In the genomic region with DNA sequence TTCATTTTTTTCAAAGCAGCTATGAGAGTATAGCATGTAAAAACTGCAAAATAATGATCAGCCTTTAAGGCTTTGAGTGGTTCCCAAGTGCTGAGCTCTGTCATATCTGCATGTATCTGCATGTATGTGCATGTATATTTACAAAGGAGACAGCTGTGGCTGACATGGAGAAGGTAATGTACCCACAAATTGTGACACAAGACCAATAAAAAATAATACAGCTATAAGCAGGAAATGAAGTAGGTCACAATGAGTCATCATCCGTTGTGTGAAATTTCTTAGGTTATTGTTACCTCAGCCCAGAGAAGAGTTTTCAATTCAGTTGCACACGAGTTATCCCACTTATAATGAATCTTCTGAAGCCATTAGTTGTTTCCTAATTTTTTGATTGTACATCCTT, we compare ENCODE assay signal across 8 cellular contexts.
DNase-seq lines count a peak whose midpoint lies in the region; ATAC-seq and TF ChIP-seq lines count a peak whose summit lies in the region.

No MANE protein-coding gene starts in this region.

- H3K9me3 ChIP-seq in gastroesophageal sphincter (no peaks in the 10 kb centered on the region), osteoblast (ENCODE audit: low read depth, low read length) (no peaks in the 10 kb centered on the region), tibial nerve (no peaks in the 10 kb centered on the region)

- H3K4me3 ChIP-seq in gastroesophageal sphincter (no peak overlapping the region), osteoblast (ENCODE audit: insufficient read depth, low read length) (no peak overlapping the region), tibial nerve (no peak overlapping the region)

- no peaks in the 10 kb centered on the region for H3K36me3 ChIP-seq in gastroesophageal sphincter
- no peaks in the 10 kb centered on the region for H3K36me3 ChIP-seq in osteoblast (ENCODE audit: insufficient read depth, low read length)
- no peaks in the 10 kb centered on the region for H3K36me3 ChIP-seq in tibial nerve

- in situ Hi-C loops in Caki2 (cut with HindIII; ENCODE audit: low pct_unique_long_range_greater_than_20kb, low sequenced_read_pairs) = no loop called here

- H4K20me1 ChIP-seq in osteoblast (ENCODE audit: insufficient read depth, low read length) = no peaks in the 10 kb centered on the region

- TF ChIP-seq POLR2A in gastroesophageal sphincter (IDR thresholded peaks at IDR 0.05) (no peak), tibial nerve (IDR thresholded peaks at IDR 0.05) (no peak)

- peaks cover 0 to 11% (median 0%) of the 10 kb centered on the region in 3 donors for H3K4me1 ChIP-seq in gastroesophageal sphincter
- peaks cover 7% of the 10 kb centered on the region for H3K4me1 ChIP-seq in osteoblast (ENCODE audit: insufficient read depth, low read length)
- peaks cover 0 to 8% (median 3%) of the 10 kb centered on the region in 4 donors for H3K4me1 ChIP-seq in tibial nerve

- TF ChIP-seq EP300 in gastroesophageal sphincter (IDR thresholded peaks at IDR 0.05) (no peak), tibial nerve (IDR thresholded peaks at IDR 0.05) (peak in 1 of 2 donors; percentile 35)

- no peaks in the 10 kb centered on the region for H3K27me3 ChIP-seq in gastroesophageal sphincter
- H3K27me3 ChIP-seq in osteoblast (ENCODE audit: insufficient read depth, low read length) = no peaks in the 10 kb centered on the region
- no peaks in the 10 kb centered on the region for H3K27me3 ChIP-seq in tibial nerve

- ATAC-seq in HG02938 (IDR thresholded peaks at IDR 0.05; ENCODE audit: unreplicated experiment) = peak; percentile 64
- ATAC-seq in gastroesophageal sphincter = peak; percentile 61

- DNase-seq in Caki2 (ENCODE audit: low read depth) (peak; percentile 61), T follicular helper cell (ENCODE audit: low read depth) (peak; percentile 37), osteoblast (ENCODE audit: insufficient read length, low spot score, missing footprints) (no peak), germinal center (ENCODE audit: low spot score) (no peak), mucosa of gallbladder (ENCODE audit: low spot score) (no peak), tibial nerve (ENCODE audit: low spot score in 2 of 2) (no peak)

- WGBS in gastroesophageal sphincter (ENCODE audit: low coverage in 1 of 2), 2 donors = 42 to 62% methylated on average over 2 of the region's 2 CpGs
- 54 to 63% methylated on average over 2 of the region's 2 CpGs for WGBS in tibial nerve, 2 donors

- TF ChIP-seq CTCF in gastroesophageal sphincter (IDR thresholded peaks at IDR 0.05) = no peak
- no peak for TF ChIP-seq CTCF in osteoblast (IDR thresholded peaks at IDR 0.05; ENCODE audit: extremely low read depth, low read depth, low read length)
- no peak for TF ChIP-seq CTCF in tibial nerve (IDR thresholded peaks at IDR 0.05)

- H2AFZ ChIP-seq in osteoblast (ENCODE audit: low read length) = no peak overlapping the region

- H3K79me2 ChIP-seq in osteoblast (ENCODE audit: insufficient read depth, low read length) = no peaks in the 10 kb centered on the region

- H3K27ac ChIP-seq in gastroesophageal sphincter = peak overlapping the region in 2 of 4 donors; percentile 12 to 54
- no peak overlapping the region for H3K27ac ChIP-seq in osteoblast (ENCODE audit: low read depth, low read length)
- H3K27ac ChIP-seq in tibial nerve = peak overlapping the region in 2 of 4 donors; percentile 32 to 70

- H3K4me2 ChIP-seq in osteoblast (ENCODE audit: insufficient read depth, low read length) = no peak overlapping the region

Comparison
In these comparisons a context has a peak if more than half of its experiments do, and no peak if none do; other contexts are left out.
1. DNase-seq: peak in Caki2 (single experiment) and T follicular helper cell (single experiment); none in osteoblast (single experiment), germinal center (single experiment), mucosa of gallbladder (single experiment) and tibial nerve (0 of 2).